1 cellular context compared by ENCODE assay signal in genomic region chr6:33988121-33989015, GRCh38.
TF ChIP-seq lines count a peak whose summit lies in the region.

No MANE protein-coding gene starts in this region.

TF ChIP-seq in HepG2, 621 proteins besides CTCF, POLR2A, EP300 and RAD21 (continued from another document and continues in another):
- TF ChIP-seq ARID4A (CRISPR knock-in tag; IDR thresholded peaks at IDR 0.05; ENCODE audit: borderline replicate concordance): peak; percentile 71; the same call in 1 of the 2 replicates
- TF ChIP-seq ZNF562 (CRISPR knock-in tag; IDR thresholded peaks at IDR 0.05; ENCODE audit: borderline replicate concordance): no peak
- no peak for TF ChIP-seq IRF1 (CRISPR knock-in tag; IDR thresholded peaks at IDR 0.05; ENCODE audit: low read depth)
- no peak for TF ChIP-seq ZBTB38 (CRISPR knock-in tag; IDR thresholded peaks at IDR 0.05)
- TF ChIP-seq ZNF784 (CRISPR knock-in tag; IDR thresholded peaks at IDR 0.05; ENCODE audit: borderline replicate concordance): peak; percentile 75; the same call in 1 of the 2 replicates
- TF ChIP-seq ZNF589 (CRISPR knock-in tag; conservative IDR thresholded peaks at IDR 0.05): no peak
- peak; percentile 96 for TF ChIP-seq FOXK1 (CRISPR knock-in tag; IDR thresholded peaks at IDR 0.05; ENCODE audit: borderline replicate concordance, low read depth)
- TF ChIP-seq TCF7 (IDR thresholded peaks at IDR 0.05; ENCODE audit: low read depth): peak; percentile 79
- peak; percentile 85; the same call in 1 of the 2 replicates for TF ChIP-seq CBX5 (CRISPR knock-in tag; IDR thresholded peaks at IDR 0.05; ENCODE audit: borderline replicate concordance)
- TF ChIP-seq SMAD3 (CRISPR knock-in tag; IDR thresholded peaks at IDR 0.05): peak; percentile 98
- no peak for TF ChIP-seq RELA (CRISPR knock-in tag; IDR thresholded peaks at IDR 0.05)
- no peak; the same call in 1 of the 2 replicates for TF ChIP-seq ZNF607 (CRISPR knock-in tag; IDR thresholded peaks at IDR 0.05; ENCODE audit: borderline replicate concordance)
- no peak for TF ChIP-seq ATRX (CRISPR knock-in tag; IDR thresholded peaks at IDR 0.05; ENCODE audit: borderline replicate concordance)
- peak; percentile 58 for TF ChIP-seq ZNF142 (CRISPR knock-in tag; IDR thresholded peaks at IDR 0.05)
- TF ChIP-seq JUNB (CRISPR knock-in tag; IDR thresholded peaks at IDR 0.05; ENCODE audit: borderline replicate concordance): no peak
- TF ChIP-seq SP2 (CRISPR knock-in tag; IDR thresholded peaks at IDR 0.05): no peak
- peak; percentile 43; the same call in 1 of the 2 replicates for TF ChIP-seq SATB2 (CRISPR knock-in tag; IDR thresholded peaks at IDR 0.05)
- TF ChIP-seq SAP130 (CRISPR knock-in tag; IDR thresholded peaks at IDR 0.05; ENCODE audit: low read depth): peak; percentile 91
- TF ChIP-seq MBNL3 (CRISPR knock-in tag; conservative IDR thresholded peaks at IDR 0.05): no peak
- peak; percentile 73 for TF ChIP-seq TFDP2 (CRISPR knock-in tag; IDR thresholded peaks at IDR 0.05)
- TF ChIP-seq MTERF4 (CRISPR knock-in tag; IDR thresholded peaks at IDR 0.05): no peak
- no peak for TF ChIP-seq ZC3H13 (CRISPR knock-in tag; IDR thresholded peaks at IDR 0.05)
- peak; percentile 82 for TF ChIP-seq ZNF605 (CRISPR knock-in tag; IDR thresholded peaks at IDR 0.05)
- peak; percentile 50 for TF ChIP-seq SMC3 (IDR thresholded peaks at IDR 0.05; ENCODE audit: low read length)
- TF ChIP-seq ZNF350 (CRISPR knock-in tag; IDR thresholded peaks at IDR 0.05; ENCODE audit: borderline replicate concordance, low read depth): peak; percentile 90; the same call in 1 of the 2 replicates
- no peak for TF ChIP-seq ZNF496 (CRISPR knock-in tag; IDR thresholded peaks at IDR 0.05; ENCODE audit: insufficient replicate concordance)
- TF ChIP-seq YEATS2 (CRISPR knock-in tag; IDR thresholded peaks at IDR 0.05; ENCODE audit: borderline replicate concordance): peak; percentile 81; the same call in 1 of the 2 replicates
- peak; percentile 33; the same call in 1 of the 2 replicates for TF ChIP-seq FOXC1 (CRISPR knock-in tag; IDR thresholded peaks at IDR 0.05; ENCODE audit: borderline replicate concordance)
- TF ChIP-seq ZBTB4 (CRISPR knock-in tag; IDR thresholded peaks at IDR 0.05; ENCODE audit: borderline replicate concordance): no peak
- TF ChIP-seq PATZ1 (CRISPR knock-in tag; IDR thresholded peaks at IDR 0.05): peak; percentile 94
- TF ChIP-seq ZBTB42 (CRISPR knock-in tag; IDR thresholded peaks at IDR 0.05): no peak
- TF ChIP-seq CHD2 (IDR thresholded peaks at IDR 0.05; ENCODE audit: low read depth, low read length): no peak
- TF ChIP-seq CBFB (CRISPR knock-in tag; IDR thresholded peaks at IDR 0.05): peak; percentile 88
- TF ChIP-seq ZNF138 (CRISPR knock-in tag; IDR thresholded peaks at IDR 0.05; ENCODE audit: low read depth): no peak
- TF ChIP-seq CENPX (CRISPR knock-in tag; IDR thresholded peaks at IDR 0.05): no peak
- peak; percentile 97 for TF ChIP-seq IKZF5 (CRISPR knock-in tag; IDR thresholded peaks at IDR 0.05)
- no peak for TF ChIP-seq NONO (IDR thresholded peaks at IDR 0.05)
- peak; percentile 77; the same call in 1 of the 2 replicates for TF ChIP-seq NONO (CRISPR knock-in tag; conservative IDR thresholded peaks at IDR 0.05)
- no peak for TF ChIP-seq ATAD3A (CRISPR knock-in tag; IDR thresholded peaks at IDR 0.05)
